In the genomic region with DNA sequence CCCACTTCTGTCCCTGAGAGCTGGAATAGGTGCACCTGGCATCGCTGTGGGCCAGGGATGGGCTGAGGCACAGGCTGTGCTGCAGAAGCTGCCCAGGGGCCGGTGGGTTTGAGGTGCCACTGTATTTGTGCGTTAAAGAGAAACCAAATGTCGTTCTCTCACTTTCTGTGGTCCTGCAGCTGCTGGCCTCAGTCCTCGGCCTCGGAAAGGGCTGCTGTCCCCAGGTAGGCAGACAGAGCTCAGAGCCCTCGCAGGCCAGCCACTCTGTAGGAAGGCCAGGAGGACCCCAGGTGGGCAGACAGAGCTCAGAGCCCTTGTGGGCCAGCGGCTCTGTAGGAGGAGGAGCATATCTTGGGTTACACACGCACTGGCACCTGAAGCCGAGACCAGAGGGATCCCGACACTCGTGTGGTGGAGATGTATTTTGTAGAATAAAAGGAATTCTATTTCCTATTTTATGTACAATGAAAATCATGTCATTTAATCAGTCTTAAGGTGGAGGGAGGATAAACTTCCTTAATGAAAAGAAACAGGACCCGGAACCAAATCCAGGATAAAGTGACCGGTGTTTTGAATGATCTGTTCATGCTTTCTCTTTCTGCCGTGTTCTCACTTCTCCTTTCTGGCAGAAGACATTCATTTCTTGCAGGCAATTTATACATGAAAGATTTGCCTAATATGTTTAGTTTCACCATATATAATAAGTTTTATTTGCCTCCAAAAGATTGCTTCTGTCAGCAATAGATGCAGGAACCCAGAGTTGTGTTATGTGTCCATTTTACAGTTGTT, we compare ENCODE assay signal across 9 cellular contexts. TPM values are rescaled to one million over a fixed set of nuclear protein-coding genes. Genes with fewer than 3 reads are reported as not detected.
DNase-seq lines count a peak whose midpoint lies in the region; ATAC-seq and TF ChIP-seq lines count a peak whose summit lies in the region.
"Had no signal": no experiment of that assay in that cellular context is flagged by ENCODE, and none has a peak within 500 bp of the region (broad histone marks: within the 10 kb centered on the region; RNA-seq: fewer than 3 reads in every experiment).

No MANE protein-coding gene starts in this region.

- peak overlapping the region; percentile 63 for H3K4me3 Mint-ChIP-seq in dendritic cell treated with granulocyte-macrophage colony-stimulating factor and Interleukin-4, amounts not matched to agents 40 ng/mL and 50 ng/mL, for 4 days

- intact Hi-C loops in dendritic cell treated with granulocyte-macrophage colony-stimulating factor and Interleukin-4, amounts not matched to agents 40 ng/mL and 50 ng/mL, for 4 days (cut with micrococcal nuclease): no loop called here

- H3K27ac Mint-ChIP-seq in dendritic cell treated with granulocyte-macrophage colony-stimulating factor and Interleukin-4, amounts not matched to agents 40 ng/mL and 50 ng/mL, for 4 days: peak overlapping the region; percentile 98

- H4K20me1 ChIP-seq in smooth muscle cell (ENCODE audit: low read depth): peaks cover 24% of the 10 kb centered on the region

- H3F3A ChIP-seq in smooth muscle cell (ENCODE audit: low read depth): no peaks in the 10 kb centered on the region

- no peaks in the 10 kb centered on the region for H3K9me3 ChIP-seq in smooth muscle cell (replicated peaks; ENCODE audit: low read depth)

- H3K27me3 ChIP-seq in smooth muscle cell (ENCODE audit: low read depth): no peaks in the 10 kb centered on the region

- WGBS in smooth muscle cell (ENCODE audit: low lambda C conversion rate): 82% methylated on average over 15 of the region's 15 CpGs

- no peaks in the 10 kb centered on the region for H3K27me3 Mint-ChIP-seq in dendritic cell treated with granulocyte-macrophage colony-stimulating factor and Interleukin-4, amounts not matched to agents 40 ng/mL and 50 ng/mL, for 4 days

- H3K79me2 ChIP-seq in smooth muscle cell (ENCODE audit: low read depth): peaks cover 6% of the 10 kb centered on the region

- no peak for TF ChIP-seq CTCF in smooth muscle cell (IDR thresholded peaks at IDR 0.05; ENCODE audit: borderline replicate concordance, insufficient read depth, poor library complexity, severe bottlenecking)

- peak overlapping the region; percentile 37 for H3K4me3 ChIP-seq in smooth muscle cell

- peaks cover 53% of the 10 kb centered on the region for H3K4me1 ChIP-seq in smooth muscle cell (ENCODE audit: low read depth)

- H3K4me1 Mint-ChIP-seq in dendritic cell treated with granulocyte-macrophage colony-stimulating factor and Interleukin-4, amounts not matched to agents 40 ng/mL and 50 ng/mL, for 4 days (ENCODE audit: low read depth): peaks cover 97% of the 10 kb centered on the region

- peak; percentile 42 for ATAC-seq in GM19467 (IDR thresholded peaks at IDR 0.05; ENCODE audit: unreplicated experiment)
- ATAC-seq in HG03571 (IDR thresholded peaks at IDR 0.05; ENCODE audit: unreplicated experiment): peak; percentile 40

- no peaks in the 10 kb centered on the region for H3K9me3 Mint-ChIP-seq in dendritic cell treated with granulocyte-macrophage colony-stimulating factor and Interleukin-4, amounts not matched to agents 40 ng/mL and 50 ng/mL, for 4 days

- H3K36me3 ChIP-seq in smooth muscle cell (ENCODE audit: low read depth): no peaks in the 10 kb centered on the region

- H3K4me2 ChIP-seq in smooth muscle cell: peak overlapping the region; percentile 87

- H3K9ac ChIP-seq in smooth muscle cell (ENCODE audit: low read depth): peak overlapping the region; percentile 81

- peak overlapping the region; percentile 93 for H3K27ac ChIP-seq in smooth muscle cell (ENCODE audit: low read depth)

- H2AFZ ChIP-seq in smooth muscle cell (ENCODE audit: low read depth): no peak overlapping the region

- DNase-seq in smooth muscle cell (lab: John Stamatoyannopoulos, UW; ENCODE audit: unreplicated experiment) (no peak), NCI-H2227 treated with DMSO at 0.1 percent for 48 hours (lab: John Stamatoyannopoulos, UW) (no peak), GM03348 (ENCODE audit: low spot score) (no peak), NCI-H1048 (lab: John Stamatoyannopoulos, UW) (no peak)
- DNase-seq in stimulated activated CD4-positive, alpha-beta T cell treated with anti-CD3 and anti-CD28 coated beads, Interleukin-4, amount 100 ng/mL, for 4 hours: no peak

- peaks cover 21% of the 10 kb centered on the region for H3K36me3 Mint-ChIP-seq in dendritic cell treated with granulocyte-macrophage colony-stimulating factor and Interleukin-4, amounts not matched to agents 40 ng/mL and 50 ng/mL, for 4 days (ENCODE audit: low read depth)

RNA-seq across cellular contexts. Expression of gene HGFAC, which starts 54.4 kb away (rescaled TPM):
- total RNA-seq in smooth muscle cell: 0.27 and 0.58 TPM in 2 replicates
- not detected in 2 replicates for polyA plus RNA-seq in smooth muscle cell
- total RNA-seq: NCI-H460 had no signal
